ENCODE assay signal across 8 cellular contexts in genomic region chr14:23562822-23563472, GRCh38. TPM values are rescaled to one million over a fixed set of nuclear protein-coding genes. Genes with fewer than 3 reads are reported as not detected.
DNase-seq lines count a peak whose midpoint lies in the region; ATAC-seq and TF ChIP-seq lines count a peak whose summit lies in the region.

No MANE protein-coding gene starts in this region.

- no peak overlapping the region for H2AFZ ChIP-seq in neural progenitor cell (replicated peaks)

- intact Hi-C loops in Right ventricle myocardium superior (cut with DNase I) (loop anchor here (1.0 to 10.0 kb wide), 3 partner anchors 85 to 298 kb away; partner anchors contain the start of gene PABPN1), Right ventricle myocardium inferior (cut with DNase I) (loop anchor here (2.0 to 10.0 kb wide), 2 partner anchors 84 to 298 kb away; no protein-coding TSS in a partner anchor)

- no peak overlapping the region for H3K9ac ChIP-seq in neural progenitor cell

- peak; percentile 34 for ATAC-seq in Right ventricle myocardium superior (ENCODE audit: poor library complexity)
- ATAC-seq in Right ventricle myocardium inferior, result no peak
- no peak for ATAC-seq in HG03565 (IDR thresholded peaks at IDR 0.05; ENCODE audit: unreplicated experiment)
- no peak for ATAC-seq in HG03025 (IDR thresholded peaks at IDR 0.05; ENCODE audit: low FRiP score, unreplicated experiment)

- no peak overlapping the region for H3K27ac ChIP-seq in effector memory CD4-positive, alpha-beta T cell (ENCODE audit: insufficient read depth, low read length, poor library complexity, severe bottlenecking)
- H3K27ac ChIP-seq in neural progenitor cell, result no peak overlapping the region

- H3K27ac Mint-ChIP-seq in neural progenitor cell, result no peak overlapping the region

- H3K4me1 ChIP-seq in effector memory CD4-positive, alpha-beta T cell (ENCODE audit: control insufficient read depth, insufficient read depth, low read length, poor library complexity, severe bottlenecking), result peaks cover 13% of the 10 kb centered on the region
- peaks cover 11% of the 10 kb centered on the region for H3K4me1 ChIP-seq in neural progenitor cell

- no peak overlapping the region for H3K4me2 ChIP-seq in neural progenitor cell

- H3K9me3 Mint-ChIP-seq in neural progenitor cell, result no peaks in the 10 kb centered on the region

- no peak overlapping the region for H3K4me3 ChIP-seq in effector memory CD4-positive, alpha-beta T cell (ENCODE audit: insufficient read depth, low read depth, low read length, poor library complexity, severe bottlenecking)
- no peak overlapping the region for H3K4me3 ChIP-seq in neural progenitor cell

- H3K27me3 Mint-ChIP-seq in neural progenitor cell (ENCODE audit: insufficient read depth, low read depth), result peaks cover 12% of the 10 kb centered on the region

- TF ChIP-seq CTCF in neural progenitor cell (IDR thresholded peaks at IDR 0.05), result peak; percentile 92

- DNase-seq in Right ventricle myocardium superior (no peak), Right ventricle myocardium inferior (ENCODE audit: missing footprints) (no peak), NCI-H2107 treated with DMSO at 0.1 percent for 48 hours (lab: John Stamatoyannopoulos, UW; ENCODE audit: unreplicated experiment) (peak; percentile 65), neural progenitor cell (ENCODE audit: low spot score) (peak; percentile 81)
- DNase-seq in activated CD4-positive, alpha-beta T cell treated with anti-CD3 and anti-CD28 coated beads, Interleukin-2, amount 50 U/mL, for 4 hours, result peak; percentile 48 to 54
- peak; percentile 22 to 47 (median 32) for DNase-seq in effector memory CD4-positive, alpha-beta T cell

- no peak overlapping the region for H3K4me3 Mint-ChIP-seq in neural progenitor cell

- peaks cover 10% of the 10 kb centered on the region for H3K79me2 ChIP-seq in neural progenitor cell (ENCODE audit: low read depth)

- H3K9me3 ChIP-seq in effector memory CD4-positive, alpha-beta T cell (ENCODE audit: control insufficient read depth, low read length), result no peaks in the 10 kb centered on the region
- no peaks in the 10 kb centered on the region for H3K9me3 ChIP-seq in neural progenitor cell (ENCODE audit: low read depth)

- peaks cover 63% of the 10 kb centered on the region for H3K36me3 ChIP-seq in effector memory CD4-positive, alpha-beta T cell (ENCODE audit: control insufficient read depth, insufficient read depth, low read length)
- no peaks in the 10 kb centered on the region for H3K36me3 ChIP-seq in neural progenitor cell

- H3K4me1 Mint-ChIP-seq in neural progenitor cell, result peaks cover 18% of the 10 kb centered on the region

- peaks cover 3% of the 10 kb centered on the region for H3K36me3 Mint-ChIP-seq in neural progenitor cell

- H4K20me1 ChIP-seq in neural progenitor cell (ENCODE audit: low read depth), result peaks cover 5% of the 10 kb centered on the region

- H3F3A ChIP-seq in neural progenitor cell (ENCODE audit: low read depth), result peaks cover 31% of the 10 kb centered on the region

- no peaks in the 10 kb centered on the region for H3K27me3 ChIP-seq in effector memory CD4-positive, alpha-beta T cell (replicated peaks; ENCODE audit: control insufficient read depth, insufficient read depth, low read length, poor library complexity, severe bottlenecking)
- H3K27me3 ChIP-seq in neural progenitor cell, result no peaks in the 10 kb centered on the region

RNA-seq across cellular contexts. Expression of gene AP1G2, which starts 4.6 kb away (rescaled TPM):
- total RNA-seq in Right ventricle myocardium superior (10.7 TPM), Right ventricle myocardium inferior (15.5 TPM), neural progenitor cell (ENCODE audit: low replicate concordance) (65.4 and 126 TPM in 2 replicates)

RNA-seq across cellular contexts. Expression of gene THTPA, which starts 6.9 kb away (rescaled TPM):
- total RNA-seq in Right ventricle myocardium superior (15.4 TPM), Right ventricle myocardium inferior (16.0 TPM), neural progenitor cell (ENCODE audit: low replicate concordance) (7.7 and 17.0 TPM in 2 replicates)

RNA-seq across cellular contexts. Expression of gene ZFHX2, which starts 11.4 kb away (rescaled TPM):
- 0.97 TPM for total RNA-seq in Right ventricle myocardium superior
- total RNA-seq in Right ventricle myocardium inferior, result 0.60 TPM
- total RNA-seq in neural progenitor cell (ENCODE audit: low replicate concordance), result 0.90 and 2.2 TPM in 2 replicates

RNA-seq across cellular contexts. Expression of gene JPH4, which starts 15.6 kb away (rescaled TPM):
- 0.13 TPM for total RNA-seq in Right ventricle myocardium superior
- 0.24 TPM for total RNA-seq in Right ventricle myocardium inferior
- total RNA-seq in neural progenitor cell (ENCODE audit: low replicate concordance), result 3.2 and 13.5 TPM in 2 replicates

Comparison
In these comparisons a context has a peak if more than half of its experiments do, and no peak if none do; other contexts are left out.
1. DNase-seq: peak in NCI-H2107 treated with DMSO at 0.1 percent for 48 hours (single experiment), activated CD4-positive, alpha-beta T cell treated with anti-CD3 and anti-CD28 coated beads, Interleukin-2, amount 50 U/mL, for 4 hours (2 of 2), effector memory CD4-positive, alpha-beta T cell (3 of 3) and neural progenitor cell (single experiment); none in Right ventricle myocardium superior (single experiment) and Right ventricle myocardium inferior (single experiment).